19 cellular contexts compared by ENCODE assay signal in the genomic region with DNA sequence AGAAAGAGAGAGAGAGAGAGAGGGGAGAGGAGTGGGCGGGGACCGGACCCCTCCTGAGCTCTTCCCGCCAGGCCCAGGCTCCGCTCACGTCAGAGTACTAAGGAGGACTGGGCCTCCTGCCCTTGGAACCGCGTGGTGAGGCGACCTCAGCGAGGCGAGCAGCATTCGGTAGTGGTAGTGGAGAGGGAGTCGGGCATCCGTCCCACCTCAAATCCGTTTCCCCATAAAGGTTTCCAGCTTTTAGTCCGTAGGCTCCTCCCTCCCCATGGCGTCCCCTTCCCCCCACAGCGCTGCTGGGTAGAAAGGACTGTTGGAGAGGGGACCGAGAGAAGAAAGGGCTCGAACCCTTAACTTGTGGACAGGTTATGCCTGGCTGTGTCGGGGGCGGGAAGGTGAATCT.
"Had no signal": no experiment of that assay in that cellular context is flagged by ENCODE, and none has a peak within 500 bp of the region (broad histone marks: within the 10 kb centered on the region; RNA-seq: fewer than 3 reads in every experiment).

No MANE protein-coding gene starts in this region.

- H3K27ac ChIP-seq: brain microvascular endothelial cell, gastroesophageal sphincter, heart left ventricle, left lung, SK-N-MC, thyroid gland had no signal

- H3K4me3 ChIP-seq: gastroesophageal sphincter, heart left ventricle, left lung, SK-N-MC, thyroid gland had no signal

- ATAC-seq: activated naive CD8-positive, alpha-beta T cell treated with anti-CD3 and anti-CD28 coated beads, Interleukin-2, amount 50 U/mL, for 24 hours; gastroesophageal sphincter; heart left ventricle; left lung had no signal

- H3K36me3 Mint-ChIP-seq: activated naive CD4-positive, alpha-beta T cell treated with anti-CD3 and anti-CD28 coated beads, Interleukin-2, amount 10 ng/mL, durations not matched to agents 7 days and 5 days had no signal

- H3K27ac Mint-ChIP-seq: activated B cell treated with CpG ODN at 0.5 μM for 24 hours; activated CD4-positive, alpha-beta memory T cell treated with anti-CD3 and anti-CD28 coated beads, Interleukin-2, amount 10 ng/mL, durations not matched to agents 7 days and 5 days; activated naive CD4-positive, alpha-beta T cell treated with anti-CD3 and anti-CD28 coated beads, Interleukin-2, amount 10 ng/mL, durations not matched to agents 7 days and 5 days; activated naive CD8-positive, alpha-beta T cell treated with anti-CD3 and anti-CD28 coated beads, Interleukin-2, amount 50 U/mL, for 24 hours; activated T-cell treated with anti-CD3 and anti-CD28 coated beads, Interleukin-2, amount 50 U/mL, for 24 hours had no signal

- H3K36me3 ChIP-seq: brain microvascular endothelial cell, gastroesophageal sphincter, heart left ventricle, left lung, thyroid gland had no signal

- H3K27me3 ChIP-seq: thyroid gland had no signal

- H3K9me3 ChIP-seq: gastroesophageal sphincter, heart left ventricle, left lung, thyroid gland had no signal

- H3K4me1 ChIP-seq: thyroid gland had no signal

- DNase-seq: activated B cell treated with CpG ODN at 0.5 μM for 24 hours; activated CD4-positive, alpha-beta memory T cell treated with anti-CD3 and anti-CD28 coated beads, Interleukin-2, amount 10 ng/mL, durations not matched to agents 7 days and 5 days; activated CD4-positive, alpha-beta T cell treated with anti-CD3 and anti-CD28 coated beads for 48 hours; activated naive CD4-positive, alpha-beta T cell treated with anti-CD3 and anti-CD28 coated beads, Interleukin-2, amount 10 ng/mL, durations not matched to agents 7 days and 5 days; activated naive CD8-positive, alpha-beta T cell treated with anti-CD3 and anti-CD28 coated beads, Interleukin-2, amount 50 U/mL, for 24 hours; activated T-cell treated with anti-CD3 and anti-CD28 coated beads, Interleukin-2, amount 50 U/mL, for 24 hours; anterior cingulate cortex; brain microvascular endothelial cell; central memory CD4-positive, alpha-beta T cell; heart left ventricle; kidney; left lung; stimulated activated CD4-positive, alpha-beta T cell treated with anti-CD3 and anti-CD28 coated beads, Interleukin-12 subunit alpha, Interleukin-12 subunit beta, amount 100 ng/mL, for 4 hours; stimulated activated CD4-positive, alpha-beta T cell treated with anti-CD3 and anti-CD28 coated beads, Interleukin-1b, Interleukin-23, amount 100 ng/mL, for 48 hours; stimulated activated CD8-positive, alpha-beta memory T cell treated with anti-CD3 and anti-CD28 coated beads, Interleukin-4, amount 100 ng/mL, for 48 hours; stimulated activated naive CD4-positive, alpha-beta T cell; thyroid gland had no signal

- H3K9me3 Mint-ChIP-seq: activated B cell treated with CpG ODN at 0.5 μM for 24 hours; activated CD4-positive, alpha-beta memory T cell treated with anti-CD3 and anti-CD28 coated beads, Interleukin-2, amount 10 ng/mL, durations not matched to agents 7 days and 5 days; activated naive CD4-positive, alpha-beta T cell treated with anti-CD3 and anti-CD28 coated beads, Interleukin-2, amount 10 ng/mL, durations not matched to agents 7 days and 5 days; activated naive CD8-positive, alpha-beta T cell treated with anti-CD3 and anti-CD28 coated beads, Interleukin-2, amount 50 U/mL, for 24 hours; activated T-cell treated with anti-CD3 and anti-CD28 coated beads, Interleukin-2, amount 50 U/mL, for 24 hours had no signal

- H3K4me3 Mint-ChIP-seq: activated B cell treated with CpG ODN at 0.5 μM for 24 hours; activated CD4-positive, alpha-beta memory T cell treated with anti-CD3 and anti-CD28 coated beads, Interleukin-2, amount 10 ng/mL, durations not matched to agents 7 days and 5 days; activated naive CD4-positive, alpha-beta T cell treated with anti-CD3 and anti-CD28 coated beads, Interleukin-2, amount 10 ng/mL, durations not matched to agents 7 days and 5 days; activated naive CD8-positive, alpha-beta T cell treated with anti-CD3 and anti-CD28 coated beads, Interleukin-2, amount 50 U/mL, for 24 hours; activated T-cell treated with anti-CD3 and anti-CD28 coated beads, Interleukin-2, amount 50 U/mL, for 24 hours had no signal

- H3K4me1 Mint-ChIP-seq: activated naive CD4-positive, alpha-beta T cell treated with anti-CD3 and anti-CD28 coated beads, Interleukin-2, amount 10 ng/mL, durations not matched to agents 7 days and 5 days had no signal
